15 cellular contexts compared by ENCODE assay signal in the genomic region with DNA sequence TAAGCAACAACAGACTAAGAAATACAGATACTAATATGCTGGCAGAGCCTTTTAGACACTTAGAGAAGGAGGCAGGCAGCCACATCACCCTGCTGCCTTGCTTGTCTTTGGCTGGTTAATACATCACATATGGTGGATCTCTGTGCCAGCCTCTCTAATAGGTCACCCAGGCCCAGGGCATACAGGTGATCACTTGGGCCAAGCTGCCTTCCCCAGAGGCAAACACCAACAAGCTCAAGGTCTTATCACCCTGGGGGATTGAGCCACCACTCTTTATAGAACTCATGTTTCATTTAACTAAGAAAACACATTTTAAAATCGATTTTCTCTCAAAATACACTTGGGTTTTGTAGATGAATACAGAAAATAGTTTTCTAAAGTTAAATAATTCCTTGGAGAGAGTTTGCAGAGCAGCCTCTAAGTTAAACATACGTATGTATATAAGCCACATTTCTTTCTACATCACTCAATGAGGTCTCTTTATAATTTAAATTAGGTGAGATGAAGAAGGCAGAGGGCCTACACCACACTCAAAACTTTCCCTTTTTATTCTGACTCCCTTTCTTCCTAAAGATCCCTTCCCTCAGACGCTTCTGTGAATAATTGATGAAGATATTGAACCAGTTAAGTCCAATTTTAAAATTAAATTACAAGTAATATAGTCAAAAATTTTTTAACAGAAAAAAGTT.
DNase-seq lines count a peak whose midpoint lies in the region; ATAC-seq and TF ChIP-seq lines count a peak whose summit lies in the region.
"Had no signal": no experiment of that assay in that cellular context is flagged by ENCODE, and none has a peak within 500 bp of the region (broad histone marks: within the 10 kb centered on the region; RNA-seq: fewer than 3 reads in every experiment).

No MANE protein-coding gene starts in this region.

- no peaks in the 10 kb centered on the region for H3K27me3 ChIP-seq in GM23338 (ENCODE audit: insufficient read depth)

- H3K36me3 Mint-ChIP-seq in GM23338 (ENCODE audit: low read depth), result peaks cover under 1% of the 10 kb centered on the region; the same call in 1 of the 3 replicates
- H3K36me3 Mint-ChIP-seq: CD4-positive, alpha-beta memory T cell had no signal

- H3F3A ChIP-seq in GM23338 (replicated peaks; ENCODE audit: low read depth), result no peaks in the 10 kb centered on the region

- peak overlapping the region; percentile 36; the same call in 1 of the 2 replicates for H3K27ac Mint-ChIP-seq in GM23338
- H3K27ac Mint-ChIP-seq: CD4-positive, alpha-beta memory T cell; HFFc6 had no signal

- no peak overlapping the region for H3K27ac ChIP-seq in GM23338 (ENCODE audit: low read depth)

- H3K9me3 Mint-ChIP-seq in GM23338, result peaks cover 3% of the 10 kb centered on the region; the same call in 2 of the 3 replicates

- no peaks in the 10 kb centered on the region for H3K36me3 ChIP-seq in GM23338 (ENCODE audit: insufficient read depth)
- H3K36me3 ChIP-seq: HAP-1 had no signal

- H3K27me3 Mint-ChIP-seq in GM23338 (ENCODE audit: insufficient read depth, low read depth, poor library complexity), result no peaks in the 10 kb centered on the region
- H3K27me3 Mint-ChIP-seq: CD4-positive, alpha-beta memory T cell had no signal

- H3K4me3 Mint-ChIP-seq in GM23338, result no peak overlapping the region
- H3K4me3 Mint-ChIP-seq: CD4-positive, alpha-beta memory T cell; HFFc6 had no signal

- no peaks in the 10 kb centered on the region for H3K79me2 ChIP-seq in GM23338 (replicated peaks; ENCODE audit: insufficient read depth)

- DNase-seq in GM23338 (ENCODE audit: low spot score) (peak; percentile 10), cerebellar cortex (ENCODE audit: low spot score) (peak; percentile 12), iPS-NIHi7 (ENCODE audit: extremely low spot score) (peak; percentile 12), GM20000 (ENCODE audit: low spot score) (no peak), HuH-7.5 (ENCODE audit: low spot score) (no peak), NCI-H1105 treated with DMSO at 0.1 percent for 48 hours (lab: John Stamatoyannopoulos, UW) (no peak)
- DNase-seq: C1 segment of cervical spinal cord; CD4-positive, alpha-beta memory T cell; COR-L47; DMS153; DND-41; GF-D8; GOT3; HFFc6 had no signal

- TF ChIP-seq CTCF in GM23338 (conservative IDR thresholded peaks at IDR 0.05; ENCODE audit: low read depth in 2 of 2) (no peak), GM20000 (IDR thresholded peaks at IDR 0.05; ENCODE audit: extremely low read depth, missing control alignments) (no peak)

- H3K4me1 Mint-ChIP-seq in GM23338, result peaks cover 12% of the 10 kb centered on the region
- H3K4me1 Mint-ChIP-seq: CD4-positive, alpha-beta memory T cell had no signal

- no peak overlapping the region for H3K4me3 ChIP-seq in GM23338
- H3K4me3 ChIP-seq: HAP-1 had no signal

- H3K4me1 ChIP-seq in GM23338 (ENCODE audit: insufficient read depth), result peaks cover 8% of the 10 kb centered on the region; the same call in 1 of the 2 replicates
- H3K4me1 ChIP-seq: HAP-1 had no signal

- H2AFZ ChIP-seq in GM23338, result no peak overlapping the region

- ATAC-seq in GM23338, result peak; percentile 78

- no peaks in the 10 kb centered on the region; the same call in 1 of the 2 replicates for H3K9me2 ChIP-seq in GM23338 (ENCODE audit: insufficient read depth)

- no peaks in the 10 kb centered on the region for H4K20me1 ChIP-seq in GM23338 (replicated peaks; ENCODE audit: insufficient read depth)

- 0 out of 2 replicates have a peak overlapping the region, but pooled peaks have one; percentile 17 for H3K4me2 ChIP-seq in GM23338

TF ChIP-seq in GM23338, 12 proteins besides CTCF, POLR2A, EP300 and RAD21 (continues in another document):
- TF ChIP-seq NANOG (IDR thresholded peaks at IDR 0.05; ENCODE audit: borderline replicate concordance) (no peak), ZNF331 (CRISPR knock-in tag; IDR thresholded peaks at IDR 0.05; ENCODE audit: low read depth) (no peak), POLR2AphosphoS5 (IDR thresholded peaks at IDR 0.05; ENCODE audit: low read depth) (no peak), ZNF114 (CRISPR knock-in tag; IDR thresholded peaks at IDR 0.05) (no peak), REST (IDR thresholded peaks at IDR 0.05; ENCODE audit: unreplicated experiment) (no peak)
- TF ChIP-seq, protein P1, sequence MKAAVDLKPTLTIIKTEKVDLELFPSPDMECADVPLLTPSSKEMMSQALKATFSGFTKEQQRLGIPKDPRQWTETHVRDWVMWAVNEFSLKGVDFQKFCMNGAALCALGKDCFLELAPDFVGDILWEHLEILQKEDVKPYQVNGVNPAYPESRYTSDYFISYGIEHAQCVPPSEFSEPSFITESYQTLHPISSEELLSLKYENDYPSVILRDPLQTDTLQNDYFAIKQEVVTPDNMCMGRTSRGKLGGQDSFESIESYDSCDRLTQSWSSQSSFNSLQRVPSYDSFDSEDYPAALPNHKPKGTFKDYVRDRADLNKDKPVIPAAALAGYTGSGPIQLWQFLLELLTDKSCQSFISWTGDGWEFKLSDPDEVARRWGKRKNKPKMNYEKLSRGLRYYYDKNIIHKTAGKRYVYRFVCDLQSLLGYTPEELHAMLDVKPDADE (IDR thresholded peaks at IDR 0.05), result no peak

Comparison
In these comparisons a context has a peak if more than half of its experiments do, and no peak if none do; other contexts are left out.
1. DNase-seq: peak in GM23338 (single experiment), cerebellar cortex (single experiment) and iPS-NIHi7 (single experiment); none in GM20000 (single experiment), HuH-7.5 (single experiment) and NCI-H1105 treated with DMSO at 0.1 percent for 48 hours (single experiment).